In genomic region chrX:41441934-41442823, GRCh38 we compare ENCODE assay signal across 8 cellular contexts. TPM values are rescaled to one million over a fixed set of nuclear protein-coding genes. Genes with fewer than 3 reads are reported as not detected.
DNase-seq lines count a peak whose midpoint lies in the region; ATAC-seq lines count a peak whose summit lies in the region.

No MANE protein-coding gene starts in this region.

- ATAC-seq in HG02852 (IDR thresholded peaks at IDR 0.05; ENCODE audit: unreplicated experiment), result peak; percentile 73

- DNase-seq in NCI-H446 (lab: John Stamatoyannopoulos, UW) (peak; percentile 2 to 58), NCI-H446 treated with DMSO at 0.1 percent for 48 hours (lab: John Stamatoyannopoulos, UW) (no peak), NCI-H2196 (lab: John Stamatoyannopoulos, UW; ENCODE audit: unreplicated experiment) (peak; percentile 72), ecto neural progenitor cell (ENCODE audit: low spot score) (peak; percentile 91), lung microvascular endothelial cell (ENCODE audit: low read depth in 2 of 2) (peak; percentile 68 to 70)
- DNase-seq in activated CD4-positive, alpha-beta T cell treated with anti-CD3 and anti-CD28 coated beads, Interleukin-2, amount 50 U/mL, for 48 hours, result peak; percentile 84
- peak; percentile 76 for DNase-seq in stimulated activated CD8-positive, alpha-beta memory T cell treated with anti-CD3 and anti-CD28 coated beads, Interleukin-12 subunit alpha, Interleukin-12 subunit beta, amount 100 ng/mL, for 4 hours (ENCODE audit: low read depth)

RNA-seq across cellular contexts. Expression of gene NYX, which starts 5.0 kb away (rescaled TPM):
- total RNA-seq in lung microvascular endothelial cell, result not detected in 2 replicates
